ENCODE assay signal across 12 cellular contexts in the genomic region with DNA sequence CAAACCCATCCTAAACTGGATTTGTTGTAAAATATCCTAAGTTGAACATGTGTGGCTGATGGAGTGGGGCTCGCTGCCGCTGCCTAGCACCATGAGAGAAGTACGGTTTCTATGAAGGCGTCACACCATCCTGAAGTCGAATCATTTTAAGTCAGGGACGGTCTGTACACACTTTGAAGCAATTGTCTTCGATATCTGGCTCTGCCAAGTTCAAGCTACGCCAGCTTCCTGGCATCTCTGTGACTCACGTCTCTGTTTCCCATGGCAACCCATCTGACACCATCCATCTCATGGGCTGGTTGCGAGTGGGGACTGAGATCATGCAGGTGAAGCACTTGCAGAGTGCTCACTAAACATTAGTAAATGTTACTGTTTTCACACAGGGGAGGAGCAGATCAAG.
DNase-seq lines count a peak whose midpoint lies in the region; ATAC-seq and TF ChIP-seq lines count a peak whose summit lies in the region.
"Had no signal": no experiment of that assay in that cellular context is flagged by ENCODE, and none has a peak within 500 bp of the region (broad histone marks: within the 10 kb centered on the region; RNA-seq: fewer than 3 reads in every experiment).

No MANE protein-coding gene starts in this region.

- no peaks in the 10 kb centered on the region for H3K36me3 ChIP-seq in tibial artery
- no peaks in the 10 kb centered on the region for H3K36me3 ChIP-seq in naive thymus-derived CD4-positive, alpha-beta T cell (ENCODE audit: control insufficient read depth in 2 of 3, insufficient read depth in 3 of 3, low read length in 3 of 3)
- H3K36me3 ChIP-seq: pancreas had no signal

- no peaks in the 10 kb centered on the region for H3K36me3 Mint-ChIP-seq in naive thymus-derived CD4-positive, alpha-beta T cell
- H3K36me3 Mint-ChIP-seq: memory B cell had no signal

- peaks cover 9 to 22% (median 11%) of the 10 kb centered on the region in 5 donors for H3K27me3 Mint-ChIP-seq in naive thymus-derived CD4-positive, alpha-beta T cell

- no peaks in the 10 kb centered on the region for H3K4me1 Mint-ChIP-seq in naive thymus-derived CD4-positive, alpha-beta T cell
- H3K4me1 Mint-ChIP-seq: activated CD4-positive, alpha-beta T cell treated with anti-CD3 and anti-CD28 coated beads, Interleukin-2, amount 10 ng/mL, durations not matched to agents 24 days and 14 days; memory B cell had no signal

- peaks cover 0 to 2% of the 10 kb centered on the region in 2 donors for H3K27me3 ChIP-seq in tibial artery
- no peaks in the 10 kb centered on the region for H3K27me3 ChIP-seq in naive thymus-derived CD4-positive, alpha-beta T cell (ENCODE audit: control insufficient read depth in 2 of 2, insufficient read depth in 2 of 2, low read length in 2 of 2)

- DNase-seq in A172 (ENCODE audit: low spot score), result peak; percentile 74
- DNase-seq in HT1080 (ENCODE audit: low read depth), result peak; percentile 66
- peak; percentile 52 for DNase-seq in RWPE1 (ENCODE audit: low spot score)
- peak; percentile 68 for DNase-seq in glomerular endothelial cell (ENCODE audit: extremely low read depth, low read depth, low spot score)
- no peak for DNase-seq in GM10266 (ENCODE audit: extremely low spot score)
- no peak for DNase-seq in tibial artery
- DNase-seq in activated T-cell treated with anti-CD3 and anti-CD28 coated beads, Interleukin-2, amount 50 U/mL, for 1 hour, result no peak
- DNase-seq in naive thymus-derived CD4-positive, alpha-beta T cell, result no peak
- DNase-seq: activated CD4-positive, alpha-beta T cell treated with anti-CD3 and anti-CD28 coated beads, Interleukin-2, amount 10 ng/mL, durations not matched to agents 24 days and 14 days; NCI-H187 treated with DMSO at 0.1 percent for 48 hours; pancreas had no signal

- CTCF ChIA-PET in RWPE1 (lab: Yijun Ruan, JAX), result no interaction called here
- CTCF ChIA-PET in naive thymus-derived CD4-positive, alpha-beta T cell (lab: Charles Lee), result no interaction called here

- H3K9me3 ChIP-seq in tibial artery, result no peaks in the 10 kb centered on the region
- no peaks in the 10 kb centered on the region for H3K9me3 ChIP-seq in naive thymus-derived CD4-positive, alpha-beta T cell (ENCODE audit: control insufficient read depth in 2 of 3, low read length in 3 of 3)
- H3K9me3 ChIP-seq: pancreas had no signal

- POLR2A ChIA-PET in RWPE1 (lab: Yijun Ruan, JAX; ENCODE audit: low non-redundant PET), result no interaction called here
- POLR2A ChIA-PET in naive thymus-derived CD4-positive, alpha-beta T cell (lab: Charles Lee), result no interaction called here

- ATAC-seq in naive thymus-derived CD4-positive, alpha-beta T cell, result no peak

- H3K9me3 Mint-ChIP-seq in naive thymus-derived CD4-positive, alpha-beta T cell, result peaks cover 0 to 5% (median 0%) of the 10 kb centered on the region in 11 donors
- H3K9me3 Mint-ChIP-seq: activated CD4-positive, alpha-beta T cell treated with anti-CD3 and anti-CD28 coated beads, Interleukin-2, amount 10 ng/mL, durations not matched to agents 24 days and 14 days; memory B cell had no signal

- H3K4me3 ChIP-seq in tibial artery, result no peak overlapping the region
- H3K4me3 ChIP-seq in naive thymus-derived CD4-positive, alpha-beta T cell (ENCODE audit: low read length), result no peak overlapping the region
- H3K4me3 ChIP-seq: pancreas had no signal

- H3K4me1 ChIP-seq in tibial artery, result peaks cover 0 to 17% (median 14%) of the 10 kb centered on the region in 4 donors
- no peaks in the 10 kb centered on the region for H3K4me1 ChIP-seq in naive thymus-derived CD4-positive, alpha-beta T cell (ENCODE audit: control insufficient read depth in 2 of 2, insufficient read depth in 2 of 2, low read length in 2 of 2)
- H3K4me1 ChIP-seq: pancreas had no signal

- intact Hi-C loops in tibial artery (cut with DNase I; ENCODE audit: low total_unique reads), result no loop called here
- intact Hi-C loops in naive thymus-derived CD4-positive, alpha-beta T cell (cut with micrococcal nuclease), result no loop called here

- TF ChIP-seq CTCF in RWPE1 (conservative IDR thresholded peaks at IDR 0.05; ENCODE audit: low read depth), result no peak
- TF ChIP-seq CTCF in GM10266 (IDR thresholded peaks at IDR 0.05; ENCODE audit: control insufficient read depth, insufficient read depth, low read depth, missing control alignments), result no peak
- no peak for TF ChIP-seq CTCF in tibial artery (IDR thresholded peaks at IDR 0.05)

- H3K27ac Mint-ChIP-seq in naive thymus-derived CD4-positive, alpha-beta T cell, result no peak overlapping the region
- H3K27ac Mint-ChIP-seq: activated CD4-positive, alpha-beta T cell treated with anti-CD3 and anti-CD28 coated beads, Interleukin-2, amount 10 ng/mL, durations not matched to agents 24 days and 14 days; memory B cell had no signal

- H3K4me3 Mint-ChIP-seq in naive thymus-derived CD4-positive, alpha-beta T cell, result no peak overlapping the region
- H3K4me3 Mint-ChIP-seq: activated CD4-positive, alpha-beta T cell treated with anti-CD3 and anti-CD28 coated beads, Interleukin-2, amount 10 ng/mL, durations not matched to agents 24 days and 14 days; memory B cell had no signal

- H3K27ac ChIP-seq in RWPE1 (no peak overlapping the region), tibial artery (no peak overlapping the region)
- no peak overlapping the region for H3K27ac ChIP-seq in naive thymus-derived CD4-positive, alpha-beta T cell (ENCODE audit: low read depth, low read length)
- H3K27ac ChIP-seq: pancreas had no signal

Comparison
In these comparisons a context has a peak if more than half of its experiments do, and no peak if none do; other contexts are left out.
1. DNase-seq: peak in A172 (single experiment), HT1080 (single experiment), RWPE1 (single experiment) and glomerular endothelial cell (single experiment); none in GM10266 (single experiment), tibial artery (0 of 2), activated T-cell treated with anti-CD3 and anti-CD28 coated beads, Interleukin-2, amount 50 U/mL, for 1 hour (single experiment) and naive thymus-derived CD4-positive, alpha-beta T cell (0 of 9).